In genomic region chr11:4071325-4071724, GRCh38 we compare ENCODE assay signal across 15 cellular contexts.
"Had no signal": no experiment of that assay in that cellular context is flagged by ENCODE, and none has a peak within 500 bp of the region (broad histone marks: within the 10 kb centered on the region; RNA-seq: fewer than 3 reads in every experiment).

No MANE protein-coding gene starts in this region.

- H3K9me3 ChIP-seq: ascending aorta, esophagus squamous epithelium, left ventricle myocardium inferior, ovary, thoracic aorta had no signal

- H3K4me3 ChIP-seq: ascending aorta, esophagus squamous epithelium, left ventricle myocardium inferior, neural progenitor cell, ovary, thoracic aorta had no signal

- H3K9me3 Mint-ChIP-seq: activated B cell treated with CpG ODN at 0.5 μM for 24 hours; activated CD4-positive, alpha-beta T cell treated with anti-CD3 and anti-CD28 coated beads, Interleukin-2, amount 10 ng/mL, durations not matched to agents 24 days and 14 days; activated naive CD4-positive, alpha-beta T cell treated with anti-CD3 and anti-CD28 coated beads for 36 hours; activated naive CD8-positive, alpha-beta T cell treated with anti-CD3 and anti-CD28 coated beads, Interleukin-2, amount 50 U/mL, for 24 hours; activated T-helper 2 cell treated with anti-CD3 and anti-CD28 coated beads, Interferon-gamma antibody, Interleukin-2, Interleukin-4, amounts not matched to agents 10 μg/mL and 5 μg/mL and 100 μg/mL, durations not matched to agents 14 hours and 24 hours and 36 hours; neural progenitor cell; T-helper 2 cell treated with Interferon-gamma antibody and Interleukin-4, amounts not matched to agents 5 μg/mL and 100 μg/mL, for 36 hours had no signal

- H3K27me3 Mint-ChIP-seq: activated B cell treated with CpG ODN at 0.5 μM for 24 hours; activated CD4-positive, alpha-beta T cell treated with anti-CD3 and anti-CD28 coated beads, Interleukin-2, amount 10 ng/mL, durations not matched to agents 24 days and 14 days; activated naive CD8-positive, alpha-beta T cell treated with anti-CD3 and anti-CD28 coated beads, Interleukin-2, amount 50 U/mL, for 24 hours had no signal

- ATAC-seq: activated naive CD8-positive, alpha-beta T cell treated with anti-CD3 and anti-CD28 coated beads, Interleukin-2, amount 50 U/mL, for 24 hours had no signal

- H3K36me3 ChIP-seq: neural progenitor cell, ovary, thoracic aorta had no signal

- H3K27ac ChIP-seq: ascending aorta, thoracic aorta had no signal

- H3K36me3 Mint-ChIP-seq: neural progenitor cell had no signal

- H3K9ac ChIP-seq: neural progenitor cell had no signal

- H3K27ac Mint-ChIP-seq: neural progenitor cell had no signal

- DNase-seq: activated B cell treated with CpG ODN at 0.5 μM for 24 hours; activated CD4-positive, alpha-beta T cell treated with anti-CD3 and anti-CD28 coated beads, Interleukin-2, amount 10 ng/mL, durations not matched to agents 24 days and 14 days; activated CD8-positive, alpha-beta memory T cell treated with anti-CD3 and anti-CD28 coated beads for 24 hours; activated naive CD4-positive, alpha-beta T cell treated with anti-CD3 and anti-CD28 coated beads for 36 hours; activated naive CD8-positive, alpha-beta T cell treated with anti-CD3 and anti-CD28 coated beads, Interleukin-2, amount 50 U/mL, for 24 hours; esophagus squamous epithelium; hypothalamus; left ventricle myocardium inferior; ovary; stimulated activated CD4-positive, alpha-beta T cell treated with anti-CD3 and anti-CD28 coated beads, Interleukin-1b, Interleukin-23, amount 100 ng/mL, for 48 hours had no signal

- H3K4me3 Mint-ChIP-seq: activated B cell treated with CpG ODN at 0.5 μM for 24 hours; activated CD4-positive, alpha-beta T cell treated with anti-CD3 and anti-CD28 coated beads, Interleukin-2, amount 10 ng/mL, durations not matched to agents 24 days and 14 days; activated naive CD4-positive, alpha-beta T cell treated with anti-CD3 and anti-CD28 coated beads for 36 hours; activated naive CD8-positive, alpha-beta T cell treated with anti-CD3 and anti-CD28 coated beads, Interleukin-2, amount 50 U/mL, for 24 hours; neural progenitor cell; T-helper 2 cell treated with Interferon-gamma antibody and Interleukin-4, amounts not matched to agents 5 μg/mL and 100 μg/mL, for 36 hours had no signal

- H3K27me3 ChIP-seq: ascending aorta, esophagus squamous epithelium, neural progenitor cell, ovary had no signal
